8 cellular contexts compared by ENCODE assay signal in genomic region chr3:124032351-124032880, GRCh38. TPM values are rescaled to one million over a fixed set of nuclear protein-coding genes. Genes with fewer than 3 reads are reported as not detected.
DNase-seq lines count a peak whose midpoint lies in the region; ATAC-seq lines count a peak whose summit lies in the region.

No MANE protein-coding gene starts in this region.

- H3K27ac ChIP-seq in substantia nigra (ENCODE audit: low read depth, low read length, poor library complexity, severe bottlenecking), result peak overlapping the region; percentile 3

- DNase-seq in NCI-H2227 (lab: John Stamatoyannopoulos, UW; ENCODE audit: unreplicated experiment), result peak; percentile 18
- no peak for DNase-seq in NCI-H2227 treated with DMSO at 0.1 percent for 48 hours (lab: John Stamatoyannopoulos, UW)
- peak; percentile 58 for DNase-seq in NCI-H345 treated with DMSO at 0.1 percent for 48 hours (lab: John Stamatoyannopoulos, UW; ENCODE audit: unreplicated experiment)
- peak; percentile 43 for DNase-seq in cerebellar cortex (ENCODE audit: low spot score)
- peak; percentile 50 for DNase-seq in left lobe of liver (ENCODE audit: low spot score)
- peak in 34 of 49 donors; percentile 8 to 80 (median 44) for DNase-seq in substantia nigra (lab: John Stamatoyannopoulos, UW)
- no peak for DNase-seq in NOMO-1 treated with dmso at 0.1 percent for 144 hours (lab: John Stamatoyannopoulos, UW; ENCODE audit: unreplicated experiment)

- ATAC-seq in left lobe of liver (peak; percentile 42), GM21515 (IDR thresholded peaks at IDR 0.05; ENCODE audit: unreplicated experiment) (no peak)

RNA-seq across cellular contexts. Expression of gene KALRN, which starts 0.8 kb away (rescaled TPM):
- 14.0 TPM for total RNA-seq in left lobe of liver

RNA-seq across cellular contexts. Expression of gene ROPN1, which starts 40.5 kb away (rescaled TPM):
- total RNA-seq in left lobe of liver, result not detected

Comparison
In these comparisons a context has a peak if more than half of its experiments do, and no peak if none do; other contexts are left out.
1. DNase-seq: peak in NCI-H2227 (single experiment), NCI-H345 treated with DMSO at 0.1 percent for 48 hours (single experiment), cerebellar cortex (single experiment), left lobe of liver (single experiment) and substantia nigra (34 of 49); none in NCI-H2227 treated with DMSO at 0.1 percent for 48 hours (single experiment) and NOMO-1 treated with dmso at 0.1 percent for 144 hours (single experiment).